Comparison of ENCODE assay signal across 11 cellular contexts in the genomic region with DNA sequence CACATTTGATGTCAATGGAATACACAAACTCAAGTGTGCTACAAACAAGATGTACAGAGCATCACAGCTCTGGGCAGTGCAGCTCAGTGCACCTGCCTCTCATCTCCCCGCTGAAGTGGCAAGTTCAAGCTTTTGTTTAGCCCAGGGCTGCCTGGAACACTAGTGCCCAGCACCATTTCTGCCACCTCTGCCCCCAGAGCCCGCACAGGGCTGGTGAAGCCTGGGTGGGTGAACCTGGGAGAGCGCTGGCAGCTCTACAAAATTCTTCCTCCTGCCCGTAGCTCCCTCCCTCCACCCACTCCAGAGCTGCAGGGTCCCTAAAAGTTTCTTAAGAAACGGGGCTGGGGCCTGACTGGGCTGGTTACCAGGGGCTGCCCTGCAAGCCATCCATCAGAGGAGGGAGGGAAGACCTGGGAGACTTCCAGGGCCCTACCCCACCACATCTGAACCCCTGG. TPM values are rescaled to one million over a fixed set of nuclear protein-coding genes. Genes with fewer than 3 reads are reported as not detected.
A peak's percentile ranks its signal among the peaks of the same experiment; 100 is the strongest.
DNase-seq lines count a peak whose midpoint lies in the region; ATAC-seq, FAIRE-seq and TF ChIP-seq lines count a peak whose summit lies in the region.
"Had no signal": no experiment of that assay in that cellular context is flagged by ENCODE, and none has a peak within 500 bp of the region (broad histone marks: within the 10 kb centered on the region; RNA-seq: fewer than 3 reads in every experiment).

No MANE protein-coding gene starts in this region.

- no peak for TF ChIP-seq RAD21 in K562 (CRISPR knock-in tag; conservative IDR thresholded peaks at IDR 0.05 in 1 of 2, IDR thresholded peaks at IDR 0.05 in 1 of 2)

- in situ Hi-C loops in K562 (cut with MboI): no loop called here

- TF ChIP-seq POLR2A in NB4 (IDR thresholded peaks at IDR 0.05; ENCODE audit: extremely low read depth, insufficient read length) (no peak), K562 (conservative IDR thresholded peaks at IDR 0.05) (no peak)

- TSS peak; percentile 76 for BruUV-seq in K562 (replicated peaks; lab: Mats Ljungman, UMichigan)

- no peaks in the 10 kb centered on the region for H3K9me1 ChIP-seq in K562 (ENCODE audit: control insufficient read depth, insufficient read depth, low read length)

- H3K9me3 Mint-ChIP-seq in activated naive CD4-positive, alpha-beta T cell treated with anti-CD3 and anti-CD28 coated beads for 36 hours: no peaks in the 10 kb centered on the region
- no peaks in the 10 kb centered on the region for H3K9me3 Mint-ChIP-seq in stimulated activated effector memory CD8-positive, alpha-beta T cell treated with anti-CD3 and anti-CD28 coated beads, Interleukin-12 subunit alpha, Interleukin-12 subunit beta, amount 100 ng/mL, for 72 hours
- H3K9me3 Mint-ChIP-seq: central memory CD8-positive, alpha-beta T cell had no signal

- no peaks in the 10 kb centered on the region for H4K20me1 ChIP-seq in K562 (replicated peaks; ENCODE audit: control insufficient read depth, insufficient read depth, low read length)

- peaks cover 23% of the 10 kb centered on the region for H3K79me2 ChIP-seq in K562 (ENCODE audit: control insufficient read depth, insufficient read depth, low read length)

- FAIRE-seq in K562 (lab: Jason Lieb, UNC): no peak

- H2AFZ ChIP-seq in K562 (ENCODE audit: low read depth, low read length): no peak overlapping the region

- H3K36me3 ChIP-seq in K562 (ENCODE audit: control insufficient read depth, insufficient read depth, low read length): peaks cover 5% of the 10 kb centered on the region; the same call in 2 of the 3 replicates
- H3K36me3 ChIP-seq in MG63: no peaks in the 10 kb centered on the region

- H3K9me3 ChIP-seq in K562 (replicated peaks; ENCODE audit: control insufficient read depth, insufficient read depth, low read depth, low read length) (no peaks in the 10 kb centered on the region), MG63 (no peaks in the 10 kb centered on the region)
- H3K9me3 ChIP-seq: psoas muscle had no signal

- no peaks in the 10 kb centered on the region for H3K36me3 Mint-ChIP-seq in activated naive CD4-positive, alpha-beta T cell treated with anti-CD3 and anti-CD28 coated beads for 36 hours (ENCODE audit: low read depth)
- H3K36me3 Mint-ChIP-seq in stimulated activated effector memory CD8-positive, alpha-beta T cell treated with anti-CD3 and anti-CD28 coated beads, Interleukin-12 subunit alpha, Interleukin-12 subunit beta, amount 100 ng/mL, for 72 hours: peaks cover 6% of the 10 kb centered on the region

- POLR2A ChIA-PET in K562 (lab: Yijun Ruan, JAX): interaction anchor here (0.6 to 1.1 kb wide), 3 partner anchors 15 to 1150 kb away, joined by 3 read pairs; no protein-coding TSS in a partner anchor

- H3K4me2 ChIP-seq in K562 (ENCODE audit: insufficient read depth, low read length): peak overlapping the region; percentile 76

- no peak for TF ChIP-seq EP300 in K562 (IDR thresholded peaks at IDR 0.05; ENCODE audit: low read length)

- peak overlapping the region; percentile 66 to 97 for H3K9ac ChIP-seq in K562 (ENCODE audit: insufficient read depth in 1 of 2, low read depth in 2 of 2, low read length in 2 of 2)

- H3K27me3 ChIP-seq in K562 (ENCODE audit: control insufficient read depth in 2 of 2, insufficient read depth in 2 of 2, low read length in 2 of 2) (no peaks in the 10 kb centered on the region), MG63 (no peaks in the 10 kb centered on the region)

- H3K4me3 Mint-ChIP-seq in activated naive CD4-positive, alpha-beta T cell treated with anti-CD3 and anti-CD28 coated beads for 36 hours: peak overlapping the region; percentile 50
- H3K4me3 Mint-ChIP-seq in stimulated activated effector memory CD8-positive, alpha-beta T cell treated with anti-CD3 and anti-CD28 coated beads, Interleukin-12 subunit alpha, Interleukin-12 subunit beta, amount 100 ng/mL, for 72 hours: peak overlapping the region; percentile 31

- CTCF ChIA-PET in activated naive CD4-positive, alpha-beta T cell treated with anti-CD3 and anti-CD28 coated beads for 36 hours (lab: Charles Lee): no interaction called here
- CTCF ChIA-PET in K562 (lab: Yijun Ruan, JAX; ENCODE audit: low intra/inter-chr PET ratio): no interaction called here

- peak overlapping the region; percentile 69 for H3K4me3 ChIP-seq in NB4 (ENCODE audit: low read depth, low read length)
- peak overlapping the region; percentile 74 for H3K4me3 ChIP-seq in K562
- no peak overlapping the region for H3K4me3 ChIP-seq in MG63

- H3K27me3 Mint-ChIP-seq in activated naive CD4-positive, alpha-beta T cell treated with anti-CD3 and anti-CD28 coated beads for 36 hours (ENCODE audit: low read depth): peaks cover 25% of the 10 kb centered on the region

- H3K4me1 Mint-ChIP-seq in activated naive CD4-positive, alpha-beta T cell treated with anti-CD3 and anti-CD28 coated beads for 36 hours (ENCODE audit: low read depth): peaks cover 6% of the 10 kb centered on the region
- peaks cover 11% of the 10 kb centered on the region for H3K4me1 Mint-ChIP-seq in stimulated activated effector memory CD8-positive, alpha-beta T cell treated with anti-CD3 and anti-CD28 coated beads, Interleukin-12 subunit alpha, Interleukin-12 subunit beta, amount 100 ng/mL, for 72 hours

- H3K27ac ChIP-seq in K562 (ENCODE audit: extremely low read depth, low read depth, low read length): peak overlapping the region; percentile 64; the same call in 1 of the 3 replicates
- H3K27ac ChIP-seq: psoas muscle had no signal

- DNase-seq in activated naive CD4-positive, alpha-beta T cell treated with anti-CD3 and anti-CD28 coated beads for 36 hours: no peak
- DNase-seq in activated naive CD4-positive, alpha-beta T cell treated with Interleukin-2 at 50 U/mL for 16 hours: no peak
- peak; percentile 33 for DNase-seq in NB4 (ENCODE audit: low read depth)
- DNase-seq in K562 (ENCODE audit: extremely low read depth in 1 of 4, low spot score in 3 of 4): no peak
- DNase-seq in stimulated activated effector memory CD8-positive, alpha-beta T cell treated with anti-CD3 and anti-CD28 coated beads, Interleukin-12 subunit alpha, Interleukin-12 subunit beta, amount 100 ng/mL, for 72 hours (ENCODE audit: low spot score in 2 of 2): no peak
- DNase-seq in MG63: no peak
- DNase-seq: NCI-H187 had no signal

- H3K4me1 ChIP-seq in K562 (replicated peaks in 1 of 2; ENCODE audit: control insufficient read depth in 2 of 2, insufficient read depth in 2 of 2, low read length in 2 of 2): peaks cover 26 to 57% of the 10 kb centered on the region in 2 experiments

- no peak overlapping the region for H3K27ac Mint-ChIP-seq in activated naive CD4-positive, alpha-beta T cell treated with anti-CD3 and anti-CD28 coated beads for 36 hours
- no peak overlapping the region for H3K27ac Mint-ChIP-seq in stimulated activated effector memory CD8-positive, alpha-beta T cell treated with anti-CD3 and anti-CD28 coated beads, Interleukin-12 subunit alpha, Interleukin-12 subunit beta, amount 100 ng/mL, for 72 hours

- no peak for TF ChIP-seq CTCF in NB4 (IDR thresholded peaks at IDR 0.05; ENCODE audit: low read depth, low read length)
- no peak for TF ChIP-seq CTCF in K562 (IDR thresholded peaks at IDR 0.05 in 2 of 3, conservative IDR thresholded peaks at IDR 0.05 in 1 of 3; ENCODE audit: insufficient read depth in 2 of 3, low read depth in 1 of 3, low read length in 3 of 3)

- no peak for ATAC-seq in K562
- no peak for ATAC-seq in stimulated activated effector memory CD8-positive, alpha-beta T cell treated with anti-CD3 and anti-CD28 coated beads, Interleukin-12 subunit alpha, Interleukin-12 subunit beta, amount 100 ng/mL, for 72 hours
- no peak for ATAC-seq in HG03280 (IDR thresholded peaks at IDR 0.05; ENCODE audit: unreplicated experiment)
- no peak for ATAC-seq in GM21381 (IDR thresholded peaks at IDR 0.05; ENCODE audit: unreplicated experiment)
- ATAC-seq: psoas muscle had no signal

- 48% methylated on average over 2 of the region's 5 CpGs for WGBS in K562 (ENCODE audit: insufficient coverage, low coverage, missing lambda C conversion rate)

- intact Hi-C loops in activated naive CD4-positive, alpha-beta T cell treated with anti-CD3 and anti-CD28 coated beads for 36 hours (cut with micrococcal nuclease): no loop called here
- intact Hi-C loops in K562 (cut with micrococcal nuclease): loop anchor here (5.0 kb wide), 1 partner anchor 71 kb away; no protein-coding TSS in a partner anchor

RNA-seq across cellular contexts. Expression of a gene that starts 1.5 kb away (rescaled TPM):
- 1 to 10 TPM; 3.1 to 4.0 TPM for total RNA-seq in activated naive CD4-positive, alpha-beta T cell treated with anti-CD3 and anti-CD28 coated beads for 36 hours
- total RNA-seq in K562 (2011; cell fraction: chromatin; rRNA removed; ENCODE audit: low replicate concordance): 20.8 and 62.6 TPM in 2 replicates
- total RNA-seq in K562 (2011; cell fraction: nucleolus; rRNA removed): 90.9 and 91.5 TPM in 2 replicates
- total RNA-seq in K562 (2011; cell fraction: nucleoplasm; rRNA removed): 44.9 and 53.6 TPM in 2 replicates
- total RNA-seq in K562 (2014; rRNA removed): 110 and 166 TPM in 2 replicates
- 12.8 and 17.8 TPM in 2 replicates for total RNA-seq in K562 (2014; rRNA removed; fragmentation: Illumina TruSeq; extraction: Trizol)
- 29.2 and 31.2 TPM in 2 replicates for total RNA-seq in K562 (2015; rRNA removed; fragmentation: Illumina TruSeq; extraction: Trizol)
- total RNA-seq in K562 (2021): 123 and 133 TPM in 2 replicates
- 34.9 and 45.1 TPM in 2 replicates for polyA plus RNA-seq in K562 (2011; rRNA removed)
- polyA plus RNA-seq in K562 (2011; cell fraction: cytosol; rRNA removed): 40.0 and 148 TPM in 2 replicates
- 166 and 257 TPM in 2 replicates for polyA plus RNA-seq in K562 (2011; cell fraction: nucleus; rRNA removed)
- polyA plus RNA-seq in K562 (2012): 48.6 and 54.6 TPM in 2 replicates
- 20.0 and 27.6 TPM in 2 replicates for polyA plus RNA-seq in K562 (2014; fragmentation: Illumina TruSeq; extraction: Trizol)
- 1 to 10 TPM; 6.2 to 9.0 TPM for polyA plus RNA-seq in K562 (2014; fragmentation: Nextera tagmentation; extraction: Ambion mirVana)
- 131 and 180 TPM in 2 replicates for polyA plus RNA-seq in K562 (2014; rRNA removed)
- polyA minus RNA-seq in K562 (2011; rRNA and poly(A)+ RNA removed): 1.7 and 2.4 TPM in 2 replicates
- 17.7 and 26.8 TPM in 2 replicates for polyA minus RNA-seq in K562 (2011; cell fraction: cytosol; rRNA and poly(A)+ RNA removed)
- 21.7 and 21.8 TPM in 2 replicates for polyA minus RNA-seq in K562 (2011; cell fraction: nucleus; rRNA and poly(A)+ RNA removed)
- total RNA-seq in MG63 (2014; rRNA removed; shearing (Covaris generic); ENCODE audit: low replicate concordance): 23.5 and 30.4 TPM in 2 replicates

RNA-seq across cellular contexts. Expression of a gene that starts 34.8 kb away (rescaled TPM):
- 10 to 100 TPM; 46.6 to 46.7 TPM for total RNA-seq in activated naive CD4-positive, alpha-beta T cell treated with anti-CD3 and anti-CD28 coated beads for 36 hours
- total RNA-seq in K562 (2011; cell fraction: chromatin; rRNA removed; ENCODE audit: low replicate concordance): 68.1 and 109 TPM in 2 replicates
- 43.0 and 45.2 TPM in 2 replicates for total RNA-seq in K562 (2011; cell fraction: nucleolus; rRNA removed)
- total RNA-seq in K562 (2011; cell fraction: nucleoplasm; rRNA removed): 64.3 and 84.1 TPM in 2 replicates
- total RNA-seq in K562 (2014; rRNA removed): 20.6 and 25.5 TPM in 2 replicates
- total RNA-seq in K562 (2014; rRNA removed; fragmentation: Illumina TruSeq; extraction: Trizol): 19.4 and 20.7 TPM in 2 replicates
- total RNA-seq in K562 (2015; rRNA removed; fragmentation: Illumina TruSeq; extraction: Trizol): 17.8 and 18.8 TPM in 2 replicates
- total RNA-seq in K562 (2021): 29.4 and 31.8 TPM in 2 replicates
- 25.1 and 31.7 TPM in 2 replicates for polyA plus RNA-seq in K562 (2011; rRNA removed)
- 17.5 and 18.4 TPM in 2 replicates for polyA plus RNA-seq in K562 (2011; cell fraction: cytosol; rRNA removed)
- polyA plus RNA-seq in K562 (2011; cell fraction: nucleus; rRNA removed): 63.8 and 66.9 TPM in 2 replicates
- polyA plus RNA-seq in K562 (2012): 23.4 and 24.4 TPM in 2 replicates
- polyA plus RNA-seq in K562 (2014; fragmentation: Illumina TruSeq; extraction: Trizol): 24.8 and 25.0 TPM in 2 replicates
- 1 to 10 TPM; 3.1 to 5.6 TPM for polyA plus RNA-seq in K562 (2014; fragmentation: Nextera tagmentation; extraction: Ambion mirVana)
- 43.9 and 46.7 TPM in 2 replicates for polyA plus RNA-seq in K562 (2014; rRNA removed)
- 25.0 and 25.6 TPM in 2 replicates for polyA minus RNA-seq in K562 (2011; rRNA and poly(A)+ RNA removed)
- 11.1 and 12.0 TPM in 2 replicates for polyA minus RNA-seq in K562 (2011; cell fraction: cytosol; rRNA and poly(A)+ RNA removed)
- polyA minus RNA-seq in K562 (2011; cell fraction: nucleus; rRNA and poly(A)+ RNA removed): 19.9 and 24.2 TPM in 2 replicates
- 59.6 and 69.4 TPM in 2 replicates for total RNA-seq in MG63 (2014; rRNA removed; shearing (Covaris generic); ENCODE audit: low replicate concordance)

RNA-seq across cellular contexts. Expression of a gene that starts 50.1 kb away (rescaled TPM):
- total RNA-seq in activated naive CD4-positive, alpha-beta T cell treated with anti-CD3 and anti-CD28 coated beads for 36 hours: 1 to 10 TPM; 7.1 to 7.8 TPM
- total RNA-seq in K562 (2011; cell fraction: chromatin; rRNA removed; ENCODE audit: low replicate concordance): 22.3 and 47.8 TPM in 2 replicates
- 14.6 and 18.5 TPM in 2 replicates for total RNA-seq in K562 (2011; cell fraction: nucleolus; rRNA removed)
- total RNA-seq in K562 (2011; cell fraction: nucleoplasm; rRNA removed): 15.5 and 19.4 TPM in 2 replicates
- 3.9 and 4.7 TPM in 2 replicates for total RNA-seq in K562 (2014; rRNA removed)
- 2.8 and 3.5 TPM in 2 replicates for total RNA-seq in K562 (2014; rRNA removed; fragmentation: Illumina TruSeq; extraction: Trizol)
- total RNA-seq in K562 (2015; rRNA removed; fragmentation: Illumina TruSeq; extraction: Trizol): 2.5 and 2.6 TPM in 2 replicates
- 7.7 and 10.3 TPM in 2 replicates for total RNA-seq in K562 (2021)
- polyA plus RNA-seq in K562 (2011; rRNA removed): 2.4 and 3.1 TPM in 2 replicates
- polyA plus RNA-seq in K562 (2011; cell fraction: cytosol; rRNA removed): 1.4 and 1.8 TPM in 2 replicates
- polyA plus RNA-seq in K562 (2011; cell fraction: nucleus; rRNA removed): 6.3 and 8.2 TPM in 2 replicates
- polyA plus RNA-seq in K562 (2012): 1.3 and 2.0 TPM in 2 replicates
- polyA plus RNA-seq in K562 (2014; fragmentation: Illumina TruSeq; extraction: Trizol): 3.3 and 4.1 TPM in 2 replicates
- 1 to 10 TPM; 1.1 to 1.8 TPM for polyA plus RNA-seq in K562 (2014; fragmentation: Nextera tagmentation; extraction: Ambion mirVana)
- polyA plus RNA-seq in K562 (2014; rRNA removed): 2.9 and 3.1 TPM in 2 replicates
- polyA minus RNA-seq in K562 (2011; rRNA and poly(A)+ RNA removed): 9.8 and 10.6 TPM in 2 replicates
- 3.5 and 8.4 TPM in 2 replicates for polyA minus RNA-seq in K562 (2011; cell fraction: cytosol; rRNA and poly(A)+ RNA removed)
- 10.9 and 14.4 TPM in 2 replicates for polyA minus RNA-seq in K562 (2011; cell fraction: nucleus; rRNA and poly(A)+ RNA removed)
- 0.54 and 0.72 TPM in 2 replicates for total RNA-seq in MG63 (2014; rRNA removed; shearing (Covaris generic); ENCODE audit: low replicate concordance)
